In the genomic region with DNA sequence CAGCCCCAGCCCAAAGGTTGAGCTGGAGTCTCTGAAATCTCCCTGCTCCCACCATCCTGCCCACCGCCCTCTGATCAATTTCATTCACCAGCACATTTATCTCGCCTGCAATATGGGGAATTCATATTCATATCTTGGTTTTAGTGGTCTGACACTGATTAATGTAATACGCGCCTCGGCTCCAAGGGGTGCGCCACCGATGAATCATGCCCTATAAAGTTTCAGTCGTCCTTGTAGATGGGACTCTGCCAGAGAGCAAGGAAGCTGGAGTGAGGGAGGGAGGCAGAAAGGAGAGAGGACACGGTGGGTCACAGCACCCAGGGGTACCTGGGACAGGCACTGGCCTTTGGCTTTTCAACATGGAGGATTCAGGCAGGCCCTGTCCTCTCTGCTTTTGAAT, we compare ENCODE assay signal across 1 cellular context.
TF ChIP-seq lines count a peak whose summit lies in the region.

No MANE protein-coding gene starts in this region.

TF ChIP-seq in H1, 55 proteins besides CTCF, POLR2A, EP300 and RAD21:
- TF ChIP-seq, protein P1, sequence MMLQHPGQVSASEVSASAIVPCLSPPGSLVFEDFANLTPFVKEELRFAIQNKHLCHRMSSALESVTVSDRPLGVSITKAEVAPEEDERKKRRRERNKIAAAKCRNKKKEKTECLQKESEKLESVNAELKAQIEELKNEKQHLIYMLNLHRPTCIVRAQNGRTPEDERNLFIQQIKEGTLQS (IDR thresholded peaks at IDR 0.05; ENCODE audit: insufficient read depth, low read depth, low read length), result no peak
- TF ChIP-seq KDM5A (IDR thresholded peaks at IDR 0.05; ENCODE audit: low read length), result no peak
- TF ChIP-seq PHF8 (conservative IDR thresholded peaks at IDR 0.05; ENCODE audit: low read depth, low read length), result no peak
